ENCODE assay signal across 8 cellular contexts in the genomic region with DNA sequence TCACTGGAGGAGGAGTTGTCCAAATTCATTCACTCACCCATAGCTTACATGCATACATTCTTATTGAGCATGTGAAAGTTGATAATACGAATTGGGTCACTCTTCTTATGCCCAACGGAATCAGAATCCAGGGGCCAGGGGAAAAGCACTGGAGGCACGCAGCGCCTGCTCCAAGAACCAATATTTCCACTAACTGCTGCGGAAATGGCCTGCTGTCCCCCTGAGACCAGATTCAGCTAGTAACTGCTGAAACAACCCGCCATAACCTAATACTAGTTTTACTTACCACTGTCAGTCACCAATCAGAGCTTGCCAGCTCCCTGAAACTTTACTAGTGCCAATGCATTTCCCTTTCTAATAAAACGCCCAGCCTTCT. TPM values are rescaled to one million over a fixed set of nuclear protein-coding genes. Genes with fewer than 3 reads are reported as not detected.
A peak's percentile ranks its signal among the peaks of the same experiment; 100 is the strongest.
DNase-seq lines count a peak whose midpoint lies in the region; ATAC-seq and TF ChIP-seq lines count a peak whose summit lies in the region.

No MANE protein-coding gene starts in this region.

- 58 to 77% methylated on average over 7 of the region's 7 CpGs for WGBS in sigmoid colon, 2 donors

- ATAC-seq in HG03039 (IDR thresholded peaks at IDR 0.05; ENCODE audit: unreplicated experiment), result no peak
- no peak for ATAC-seq in HG02642 (IDR thresholded peaks at IDR 0.05; ENCODE audit: poor library complexity, unreplicated experiment)

- DNase-seq in GM12864 (ENCODE audit: low read depth) (no peak), fibroblast of villous mesenchyme (ENCODE audit: low read depth) (no peak), sigmoid colon (no peak), posterior vena cava (ENCODE audit: low spot score) (no peak), iPS-NIHi7 (ENCODE audit: extremely low spot score) (no peak)

- no peak for TF ChIP-seq EP300 in sigmoid colon (IDR thresholded peaks at IDR 0.05)

- TF ChIP-seq CTCF in GM12864 (IDR thresholded peaks at IDR 0.05; ENCODE audit: low read depth, low read length, missing control alignments), result no peak
- no peak for TF ChIP-seq CTCF in VCaP (conservative IDR thresholded peaks at IDR 0.05)
- no peak for TF ChIP-seq CTCF in fibroblast of villous mesenchyme (IDR thresholded peaks at IDR 0.05; ENCODE audit: insufficient read depth, low read depth, low read length)
- no peak for TF ChIP-seq CTCF in sigmoid colon (IDR thresholded peaks at IDR 0.05)

- peaks cover 0 to 50% (median 41%) of the 10 kb centered on the region in 4 donors for H3K4me1 ChIP-seq in sigmoid colon

- H3K27ac ChIP-seq in VCaP (peak overlapping the region; percentile 90), sigmoid colon (peak overlapping the region; percentile 81 to 83 (median 82))

- intact Hi-C loops in sigmoid colon (cut with DNase I), result loop anchor here (1.0 to 2.0 kb wide), 2 partner anchors 68 to 73 kb away; a partner anchor contains a TSS
- intact Hi-C loops in posterior vena cava (cut with DNase I), result loop anchor here (2.0 to 10.0 kb wide), 3 partner anchors 66 to 79 kb away; a partner anchor contains a TSS

- peaks cover 0 to 14% (median 0%) of the 10 kb centered on the region in 3 donors for H3K27me3 ChIP-seq in sigmoid colon

- H3K36me3 ChIP-seq in sigmoid colon, result no peaks in the 10 kb centered on the region

- no peaks in the 10 kb centered on the region for H3K9me3 ChIP-seq in sigmoid colon

- peak overlapping the region; percentile 91 for H3K4me3 ChIP-seq in GM12864 (ENCODE audit: low read depth, low read length)
- peak overlapping the region; percentile 87 for H3K4me3 ChIP-seq in fibroblast of villous mesenchyme (ENCODE audit: low read depth, low read length)
- H3K4me3 ChIP-seq in sigmoid colon, result peak overlapping the region; percentile 62 to 89 (median 83)

- no peak for TF ChIP-seq POLR2A in sigmoid colon (IDR thresholded peaks at IDR 0.05)

RNA-seq across cellular contexts. Expression of a gene that starts 0.6 kb away (rescaled TPM):
- total RNA-seq in fibroblast of villous mesenchyme, result 120 and 172 TPM in 2 replicates
- 100 to 1,000 TPM in 1 of 4 donors, 10 to 100 TPM in 3; 71.7 to 118 (median 85.3) TPM for total RNA-seq in sigmoid colon
- 100 to 1,000 TPM; 296 to 515 (median 374) TPM for polyA plus RNA-seq in sigmoid colon
- 100 to 1,000 TPM; 239 to 274 TPM for total RNA-seq in posterior vena cava
